1 cellular context compared by ENCODE assay signal in genomic region chrX:71184803-71185495, GRCh38.
TF ChIP-seq lines count a peak whose summit lies in the region.

No MANE protein-coding gene starts in this region.

TF ChIP-seq in SK-N-SH, 30 proteins besides CTCF, POLR2A, EP300 and RAD21 (continued from another document):
- TF ChIP-seq USF1 (IDR thresholded peaks at IDR 0.05; ENCODE audit: borderline replicate concordance, low read depth) (no peak), USF2 (IDR thresholded peaks at IDR 0.05; ENCODE audit: borderline replicate concordance, low read depth, low read length) (no peak), REST (IDR thresholded peaks at IDR 0.05; ENCODE audit: low read depth, low read length) (no peak), MXI1 (IDR thresholded peaks at IDR 0.05; ENCODE audit: low read depth, low read length) (no peak), CHD2 (IDR thresholded peaks at IDR 0.05; ENCODE audit: low read length, partially characterized antibody) (no peak), RFX5 (IDR thresholded peaks at IDR 0.05; ENCODE audit: low read length) (no peak), GATA2 (CRISPR knock-in tag; IDR thresholded peaks at IDR 0.05) (no peak), EZH2phosphoT487 (IDR thresholded peaks at IDR 0.05; ENCODE audit: borderline replicate concordance, low read depth) (no peak)
